Comparison of ENCODE assay signal across 23 cellular contexts in the genomic region with DNA sequence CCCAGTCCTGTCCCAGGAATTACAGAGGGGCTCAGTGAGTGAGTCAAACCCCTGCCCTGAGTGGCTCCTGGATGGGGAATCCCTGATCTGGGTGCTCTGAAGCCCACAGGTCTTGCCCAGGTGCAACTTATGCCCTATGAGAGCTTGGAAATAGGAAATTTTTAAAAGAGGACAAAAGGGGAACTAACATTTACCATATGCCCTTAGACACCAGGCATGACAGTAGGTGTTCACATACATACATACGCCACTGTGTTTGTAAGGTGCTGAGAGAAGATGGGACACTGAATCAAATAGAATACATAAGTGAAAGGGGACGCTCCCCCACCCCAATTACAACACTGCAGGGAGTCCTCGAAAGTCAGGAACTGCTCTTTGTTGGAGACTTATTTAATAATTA. TPM values are rescaled to one million over a fixed set of nuclear protein-coding genes. Genes with fewer than 3 reads are reported as not detected.
"Had no signal": no experiment of that assay in that cellular context is flagged by ENCODE, and none has a peak within 500 bp of the region (broad histone marks: within the 10 kb centered on the region; RNA-seq: fewer than 3 reads in every experiment).

No MANE protein-coding gene starts in this region.

- ATAC-seq: activated CD8-positive, alpha-beta memory T cell treated with anti-CD3 and anti-CD28 coated beads, Interleukin-2, amount 10 ng/mL, durations not matched to agents 7 days and 5 days; gastrocnemius medialis; heart left ventricle; pancreas had no signal

- H3K27me3 ChIP-seq: ascending aorta, breast epithelium, gastrocnemius medialis, heart left ventricle, pancreas, tibial artery, uterus had no signal

- H3K36me3 ChIP-seq: ascending aorta, breast epithelium, gastrocnemius medialis, heart left ventricle, pancreas, tibial artery, uterus, WERI-Rb-1 had no signal

- H3K4me3 ChIP-seq: ascending aorta, breast epithelium, gastrocnemius medialis, heart left ventricle, pancreas, tibial artery, uterus had no signal

- H3K9me3 ChIP-seq: ascending aorta, breast epithelium, gastrocnemius medialis, heart left ventricle, pancreas, tibial artery, uterus had no signal

- H3K27ac ChIP-seq: ascending aorta, gastrocnemius medialis, heart left ventricle, pancreas, uterus, WERI-Rb-1 had no signal

- H3K4me1 ChIP-seq: breast epithelium, uterus had no signal

- DNase-seq: activated CD4-positive, alpha-beta memory T cell treated with anti-CD3 and anti-CD28 coated beads for 36 hours; activated CD8-positive, alpha-beta memory T cell treated with anti-CD3 and anti-CD28 coated beads, Interleukin-2, amount 10 ng/mL, durations not matched to agents 7 days and 5 days; activated naive CD4-positive, alpha-beta T cell treated with anti-CD3 and anti-CD28 coated beads for 36 hours; activated T-cell treated with anti-CD3 and anti-CD28 coated beads, Interleukin-2, amount 50 U/mL, for 1 hour; cerebellar nuclear complex; dermis blood vessel endothelial cell; gastrocnemius medialis; heart left ventricle; immature natural killer cell; pancreas; stimulated activated CD4-positive, alpha-beta T cell treated with anti-CD3 and anti-CD28 coated beads, Interleukin-12 subunit alpha, Interleukin-12 subunit beta, amount 100 ng/mL, for 4 hours; stimulated activated CD4-positive, alpha-beta T cell treated with anti-CD3 and anti-CD28 coated beads, Interleukin-2, amount 100 ng/mL, for 24 hours; tibial artery; uterus; WERI-Rb-1 had no signal

RNA-seq across cellular contexts. Expression of gene CFAP45, which starts 1.4 kb away (rescaled TPM):
- total RNA-seq: ascending aorta, gastrocnemius medialis, neural crest cell had no signal

RNA-seq across cellular contexts. Expression of gene VSIG8, which starts 36.1 kb away (rescaled TPM):
- total RNA-seq: activated CD4-positive, alpha-beta memory T cell treated with anti-CD3 and anti-CD28 coated beads for 36 hours; activated CD8-positive, alpha-beta memory T cell treated with anti-CD3 and anti-CD28 coated beads, Interleukin-2, amount 10 ng/mL, durations not matched to agents 7 days and 5 days; activated naive CD4-positive, alpha-beta T cell treated with anti-CD3 and anti-CD28 coated beads for 36 hours; activated T-helper 2 cell treated with anti-CD3 and anti-CD28 coated beads, Interferon-gamma antibody, Interleukin-2, Interleukin-4, amounts not matched to agents 10 μg/mL and 5 μg/mL and 100 μg/mL, durations not matched to agents 14 hours and 24 hours and 36 hours; ascending aorta; dermis blood vessel endothelial cell; epithelial cell of proximal tubule; gastrocnemius medialis; heart left ventricle; mesothelial cell of epicardium; neural crest cell; pancreas; subcutaneous adipose tissue had no signal
- polyA plus RNA-seq: immature natural killer cell had no signal

RNA-seq across cellular contexts. Expression of gene IGSF9, which starts 46.9 kb away (rescaled TPM):
- total RNA-seq: activated CD8-positive, alpha-beta memory T cell treated with anti-CD3 and anti-CD28 coated beads, Interleukin-2, amount 10 ng/mL, durations not matched to agents 7 days and 5 days; activated naive CD4-positive, alpha-beta T cell treated with anti-CD3 and anti-CD28 coated beads for 36 hours; activated T-helper 2 cell treated with anti-CD3 and anti-CD28 coated beads, Interferon-gamma antibody, Interleukin-2, Interleukin-4, amounts not matched to agents 10 μg/mL and 5 μg/mL and 100 μg/mL, durations not matched to agents 14 hours and 24 hours and 36 hours; dermis blood vessel endothelial cell had no signal
- polyA plus RNA-seq: immature natural killer cell had no signal

RNA-seq across cellular contexts. Expression of gene SLAMF9, which starts 55.5 kb away (rescaled TPM):
- total RNA-seq: activated CD4-positive, alpha-beta memory T cell treated with anti-CD3 and anti-CD28 coated beads for 36 hours; activated CD8-positive, alpha-beta memory T cell treated with anti-CD3 and anti-CD28 coated beads, Interleukin-2, amount 10 ng/mL, durations not matched to agents 7 days and 5 days; activated naive CD4-positive, alpha-beta T cell treated with anti-CD3 and anti-CD28 coated beads for 36 hours; activated T-helper 2 cell treated with anti-CD3 and anti-CD28 coated beads, Interferon-gamma antibody, Interleukin-2, Interleukin-4, amounts not matched to agents 10 μg/mL and 5 μg/mL and 100 μg/mL, durations not matched to agents 14 hours and 24 hours and 36 hours; ascending aorta; breast epithelium; dermis blood vessel endothelial cell; epithelial cell of proximal tubule; gastrocnemius medialis; lower leg skin; mesothelial cell of epicardium; neural crest cell; pancreas; uterus had no signal
- polyA plus RNA-seq: immature natural killer cell, pancreas had no signal
